13 cellular contexts compared by ENCODE assay signal in the genomic region with DNA sequence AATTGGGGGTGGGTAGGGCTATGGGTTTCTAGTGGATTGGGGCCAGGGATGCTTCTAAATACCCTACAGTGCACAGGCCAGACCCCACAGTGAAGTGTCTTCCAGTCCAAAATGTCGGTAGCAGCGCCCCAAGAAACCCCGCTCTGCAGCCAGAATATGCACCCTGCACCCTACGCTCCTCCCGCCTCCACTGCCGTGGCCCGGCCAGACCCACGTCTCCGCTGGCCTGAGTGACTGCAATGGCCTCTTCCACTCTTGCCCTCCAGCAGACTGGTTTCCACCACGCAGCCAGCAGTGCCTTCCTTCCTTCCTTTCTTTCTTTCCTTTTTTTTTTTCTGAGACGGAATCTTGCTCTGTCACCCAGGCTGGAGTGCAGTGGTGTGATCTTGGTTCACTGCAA.
DNase-seq lines count a peak whose midpoint lies in the region; ATAC-seq, FAIRE-seq and TF ChIP-seq lines count a peak whose summit lies in the region.
"Had no signal": no experiment of that assay in that cellular context is flagged by ENCODE, and none has a peak within 500 bp of the region (broad histone marks: within the 10 kb centered on the region; RNA-seq: fewer than 3 reads in every experiment).

No MANE protein-coding gene starts in this region.

- DNase-seq in activated CD4-positive, alpha-beta T cell treated with anti-CD3 and anti-CD28 coated beads, Interleukin-2, amount 10 ng/mL, durations not matched to agents 7 days and 5 days: no peak
- DNase-seq in activated CD4-positive, alpha-beta T cell treated with anti-CD3 and anti-CD28 coated beads, Interleukin-2, amount 50 U/mL, for 4 hours: no peak
- no peak for DNase-seq in CD8-positive, alpha-beta memory T cell
- DNase-seq in T-cell: no peak
- no peak for DNase-seq in esophagus squamous epithelium (lab: John Stamatoyannopoulos, UW)
- no peak for DNase-seq in stimulated activated CD4-positive, alpha-beta T cell treated with anti-CD3 and anti-CD28 coated beads, Interleukin-15, amount 100 ng/mL, for 24 hours
- DNase-seq in Right ventricle myocardium inferior (ENCODE audit: missing footprints): no peak
- no peak for DNase-seq in HTR-8/SVneo (ENCODE audit: insufficient read length, low spot score)
- DNase-seq: C1 segment of cervical spinal cord, H9, NCI-H187 treated with DMSO at 0.1 percent for 48 hours, NCI-H526 treated with DMSO at 0.1 percent for 48 hours, OCI-M1 had no signal

- TF ChIP-seq POLR2A in esophagus squamous epithelium (IDR thresholded peaks at IDR 0.05): no peak

- no peaks in the 10 kb centered on the region for H3K9me3 ChIP-seq in CD8-positive, alpha-beta memory T cell (ENCODE audit: low read length)
- no peaks in the 10 kb centered on the region for H3K9me3 ChIP-seq in esophagus squamous epithelium

- 90 to 94% methylated on average over 8 to 11 of the region's 11 CpGs for WGBS in esophagus squamous epithelium, 2 donors

- no peaks in the 10 kb centered on the region for H3K36me3 ChIP-seq in CD8-positive, alpha-beta memory T cell (ENCODE audit: insufficient read depth, low read length)
- no peaks in the 10 kb centered on the region for H3K36me3 ChIP-seq in esophagus squamous epithelium

- POLR2A ChIA-PET in activated CD4-positive, alpha-beta T cell treated with anti-CD3 and anti-CD28 coated beads, Interleukin-2, amount 10 ng/mL, durations not matched to agents 7 days and 5 days (lab: Charles Lee): no interaction called here
- POLR2A ChIA-PET in CD8-positive, alpha-beta memory T cell (lab: Charles Lee): no interaction called here
- POLR2A ChIA-PET in T-cell (lab: Charles Lee): no interaction called here

- no peaks in the 10 kb centered on the region for H3K36me3 Mint-ChIP-seq in activated CD4-positive, alpha-beta T cell treated with anti-CD3 and anti-CD28 coated beads, Interleukin-2, amount 10 ng/mL, durations not matched to agents 7 days and 5 days (ENCODE audit: low read depth)
- H3K36me3 Mint-ChIP-seq in CD8-positive, alpha-beta memory T cell: peaks cover 0 to 2% (median 0%) of the 10 kb centered on the region in 3 donors
- no peaks in the 10 kb centered on the region for H3K36me3 Mint-ChIP-seq in T-cell

- H3K27me3 Mint-ChIP-seq in activated CD4-positive, alpha-beta T cell treated with anti-CD3 and anti-CD28 coated beads, Interleukin-2, amount 10 ng/mL, durations not matched to agents 7 days and 5 days: peaks cover 12% of the 10 kb centered on the region
- peaks cover 0 to 10% of the 10 kb centered on the region in 2 donors for H3K27me3 Mint-ChIP-seq in CD8-positive, alpha-beta memory T cell
- H3K27me3 Mint-ChIP-seq in T-cell: peaks cover 5 to 21% of the 10 kb centered on the region in 2 donors

- intact Hi-C loops in esophagus squamous epithelium (cut with DNase I): no loop called here
- intact Hi-C loops in Right ventricle myocardium inferior (cut with DNase I): no loop called here

- ATAC-seq in T-cell (replicated peaks in 1 of 4): no peak
- ATAC-seq in Right ventricle myocardium inferior: no peak

- FAIRE-seq in HTR-8/SVneo (lab: Jason Lieb, UNC): no peak

- CTCF ChIA-PET in activated CD4-positive, alpha-beta T cell treated with anti-CD3 and anti-CD28 coated beads, Interleukin-2, amount 10 ng/mL, durations not matched to agents 7 days and 5 days (lab: Charles Lee): interaction anchor here (1.5 to 4.8 kb wide), 3 partner anchors 8 to 17 kb away, joined by 4 to 25 read pairs (median 17); no protein-coding TSS in a partner anchor
- CTCF ChIA-PET in CD8-positive, alpha-beta memory T cell (lab: Charles Lee): no interaction called here
- CTCF ChIA-PET in T-cell (lab: Charles Lee): no interaction called here

- H3K4me1 Mint-ChIP-seq in activated CD4-positive, alpha-beta T cell treated with anti-CD3 and anti-CD28 coated beads, Interleukin-2, amount 10 ng/mL, durations not matched to agents 7 days and 5 days: peaks cover 63% of the 10 kb centered on the region
- peaks cover 51 to 54% (median 54%) of the 10 kb centered on the region in 3 donors for H3K4me1 Mint-ChIP-seq in CD8-positive, alpha-beta memory T cell
- peaks cover 34 to 51% (median 44%) of the 10 kb centered on the region in 3 donors for H3K4me1 Mint-ChIP-seq in T-cell

- peaks cover 29% of the 10 kb centered on the region for H3K4me1 ChIP-seq in CD8-positive, alpha-beta memory T cell (ENCODE audit: insufficient read depth, low read length)
- peaks cover 22 to 69% (median 44%) of the 10 kb centered on the region in 3 donors for H3K4me1 ChIP-seq in esophagus squamous epithelium

- TF ChIP-seq CTCF in esophagus squamous epithelium (IDR thresholded peaks at IDR 0.05): no peak

- H3K4me3 Mint-ChIP-seq in activated CD4-positive, alpha-beta T cell treated with anti-CD3 and anti-CD28 coated beads, Interleukin-2, amount 10 ng/mL, durations not matched to agents 7 days and 5 days: no peak overlapping the region
- H3K4me3 Mint-ChIP-seq in CD8-positive, alpha-beta memory T cell: peak overlapping the region in 1 of 7 donors; percentile 88
- no peak overlapping the region for H3K4me3 Mint-ChIP-seq in T-cell
- H3K4me3 Mint-ChIP-seq: H9 had no signal

- H3K27me3 ChIP-seq in CD8-positive, alpha-beta memory T cell (ENCODE audit: insufficient read depth, low read length, poor library complexity, severe bottlenecking): peaks cover 2% of the 10 kb centered on the region
- peaks cover 0 to 10% (median 0%) of the 10 kb centered on the region in 4 donors for H3K27me3 ChIP-seq in esophagus squamous epithelium

- peak overlapping the region; percentile 94 for H3K27ac Mint-ChIP-seq in activated CD4-positive, alpha-beta T cell treated with anti-CD3 and anti-CD28 coated beads, Interleukin-2, amount 10 ng/mL, durations not matched to agents 7 days and 5 days
- H3K27ac Mint-ChIP-seq in CD8-positive, alpha-beta memory T cell: peak overlapping the region in 7 of 8 donors; percentile 29 to 99 (median 95)
- H3K27ac Mint-ChIP-seq in T-cell: peak overlapping the region; percentile 56 to 78

- no peak overlapping the region for H3K27ac ChIP-seq in CD8-positive, alpha-beta memory T cell (ENCODE audit: low read depth, low read length)
- peak overlapping the region in 3 of 4 donors; percentile 92 to 98 (median 96) for H3K27ac ChIP-seq in esophagus squamous epithelium

- no peak overlapping the region for H3K4me3 ChIP-seq in CD8-positive, alpha-beta memory T cell (ENCODE audit: low read length)
- H3K4me3 ChIP-seq in esophagus squamous epithelium: no peak overlapping the region

- H3K9me3 Mint-ChIP-seq in activated CD4-positive, alpha-beta T cell treated with anti-CD3 and anti-CD28 coated beads, Interleukin-2, amount 10 ng/mL, durations not matched to agents 7 days and 5 days: no peaks in the 10 kb centered on the region
- no peaks in the 10 kb centered on the region for H3K9me3 Mint-ChIP-seq in CD8-positive, alpha-beta memory T cell
- no peaks in the 10 kb centered on the region for H3K9me3 Mint-ChIP-seq in T-cell
- H3K9me3 Mint-ChIP-seq: H9 had no signal
